In the genomic region with DNA sequence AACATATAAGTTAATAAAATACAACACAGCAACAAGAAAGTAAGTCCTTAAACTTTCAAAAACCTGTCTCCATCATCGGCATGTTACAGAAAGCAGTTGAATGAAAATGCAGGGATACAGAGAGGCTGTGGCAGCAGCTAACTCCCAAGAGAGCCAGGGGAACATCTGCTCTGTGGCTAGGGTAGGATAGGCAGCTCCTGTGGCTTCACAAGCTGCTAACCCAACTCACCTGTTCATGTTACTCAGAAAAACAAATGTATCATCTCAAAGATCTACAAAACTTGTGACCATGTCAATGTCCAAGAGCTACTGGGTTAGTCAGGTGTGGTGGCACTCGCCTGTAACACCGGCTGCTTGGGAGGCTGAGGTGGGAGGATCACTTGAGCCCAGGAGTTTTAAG, we compare ENCODE assay signal across 17 cellular contexts. TPM values are rescaled to one million over a fixed set of nuclear protein-coding genes. Genes with fewer than 3 reads are reported as not detected.
DNase-seq lines count a peak whose midpoint lies in the region; ATAC-seq and TF ChIP-seq lines count a peak whose summit lies in the region.
"Had no signal": no experiment of that assay in that cellular context is flagged by ENCODE, and none has a peak within 500 bp of the region (broad histone marks: within the 10 kb centered on the region; RNA-seq: fewer than 3 reads in every experiment).

No MANE protein-coding gene starts in this region.

- H3K4me2 ChIP-seq in mesenchymal stem cell (ENCODE audit: low read length, poor library complexity, severe bottlenecking) = no peak overlapping the region
- H3K4me2 ChIP-seq: BLaER1 had no signal

- peaks cover 7% of the 10 kb centered on the region for H3K79me1 ChIP-seq in mesenchymal stem cell (replicated peaks; ENCODE audit: low read length, poor library complexity, severe bottlenecking)

- no peak overlapping the region for H3K27ac ChIP-seq in mesenchymal stem cell (ENCODE audit: low read length, poor library complexity, severe bottlenecking)
- H3K27ac ChIP-seq: BLaER1, HL-60 had no signal

- no peak overlapping the region for H2AK5ac ChIP-seq in mesenchymal stem cell (ENCODE audit: low read length, severe bottlenecking)

- no peak overlapping the region for H3K23ac ChIP-seq in mesenchymal stem cell (ENCODE audit: low read length in 2 of 2)

- H3K27me3 ChIP-seq in mesenchymal stem cell (ENCODE audit: control insufficient read depth in 1 of 2, insufficient read depth in 1 of 2, low read length in 2 of 2) = no peaks in the 10 kb centered on the region
- H3K27me3 ChIP-seq: BLaER1 had no signal

- H2AFZ ChIP-seq in mesenchymal stem cell (ENCODE audit: low read depth, low read length) = no peak overlapping the region

- H3K9me3 Mint-ChIP-seq in endothelial cell (ENCODE audit: unreplicated experiment) = no peaks in the 10 kb centered on the region
- H3K9me3 Mint-ChIP-seq: CD8-positive, alpha-beta memory T cell had no signal

- no peak overlapping the region for H3K27ac Mint-ChIP-seq in endothelial cell (ENCODE audit: unreplicated experiment)

- DNase-seq in DMS 273 (lab: John Stamatoyannopoulos, UW; ENCODE audit: unreplicated experiment) = peak; percentile 48
- DNase-seq in DMS 273 treated with DMSO at 0.1 percent for 48 hours (lab: John Stamatoyannopoulos, UW) = no peak
- DNase-seq in NCI-H2171 (lab: John Stamatoyannopoulos, UW) = peak; percentile 73
- no peak for DNase-seq in mesenchymal stem cell
- no peak for DNase-seq in endothelial cell (ENCODE audit: low spot score)
- no peak for DNase-seq in KG1 (lab: John Stamatoyannopoulos, UW)
- DNase-seq: 8988T; AML-193; Caco-2; CD8-positive, alpha-beta memory T cell; DMS79; EL; GOT3 had no signal

- peak overlapping the region; percentile 49 for H4K8ac ChIP-seq in mesenchymal stem cell (ENCODE audit: low read length)

- no peak overlapping the region for H3K18ac ChIP-seq in mesenchymal stem cell (ENCODE audit: low read depth in 1 of 2, low read length in 2 of 2)

- H3K9ac ChIP-seq in mesenchymal stem cell (ENCODE audit: low read length) = no peak overlapping the region
- H3K9ac ChIP-seq: BLaER1 had no signal

- H3K4me3 ChIP-seq in mesenchymal stem cell (ENCODE audit: insufficient read depth in 1 of 2, low read depth in 1 of 2, low read length in 2 of 2) = no peak overlapping the region
- H3K4me3 ChIP-seq: BLaER1, HAP-1 had no signal

- peaks cover 26% of the 10 kb centered on the region for H3K36me3 Mint-ChIP-seq in endothelial cell (ENCODE audit: low read depth, unreplicated experiment)

- no peak overlapping the region for H2BK120ac ChIP-seq in mesenchymal stem cell (ENCODE audit: low read depth, low read length)

- ATAC-seq in HG03565 (IDR thresholded peaks at IDR 0.05; ENCODE audit: unreplicated experiment) = no peak

- H2BK12ac ChIP-seq in mesenchymal stem cell (ENCODE audit: low read length in 2 of 2) = no peak overlapping the region

- no peaks in the 10 kb centered on the region for H3K4me1 Mint-ChIP-seq in endothelial cell (ENCODE audit: unreplicated experiment)

- no peak for TF ChIP-seq CTCF in endothelial cell (IDR thresholded peaks at IDR 0.05; ENCODE audit: unreplicated experiment)

- no peaks in the 10 kb centered on the region for H3K9me3 ChIP-seq in mesenchymal stem cell (ENCODE audit: control insufficient read depth, low read length)
- H3K9me3 ChIP-seq: BLaER1, Caco-2, HAP-1 had no signal

- no peak overlapping the region for H2BK5ac ChIP-seq in mesenchymal stem cell (ENCODE audit: low read depth, low read length, poor library complexity, severe bottlenecking)

- no peak overlapping the region for H3K14ac ChIP-seq in mesenchymal stem cell (ENCODE audit: low read length in 2 of 2)

- no peak overlapping the region for H4K91ac ChIP-seq in mesenchymal stem cell (ENCODE audit: low read length)

- peaks cover 9% of the 10 kb centered on the region for H3K4me1 ChIP-seq in mesenchymal stem cell (ENCODE audit: control insufficient read depth, insufficient read depth, low read depth, low read length)

- no peak overlapping the region for H3K4ac ChIP-seq in mesenchymal stem cell (ENCODE audit: low read depth in 1 of 2, low read length in 2 of 2)

- peaks cover 12 to 76% of the 10 kb centered on the region in 2 experiments for H3K36me3 ChIP-seq in mesenchymal stem cell (ENCODE audit: control insufficient read depth in 1 of 2, insufficient read depth in 2 of 2, low read depth in 1 of 2, low read length in 2 of 2)

- 100% methylated on average over 2 of the region's 3 CpGs for WGBS in mesenchymal stem cell

- no peaks in the 10 kb centered on the region for H3K27me3 Mint-ChIP-seq in endothelial cell (ENCODE audit: unreplicated experiment)
- H3K27me3 Mint-ChIP-seq: CD8-positive, alpha-beta memory T cell had no signal

- no peak overlapping the region for H2BK15ac ChIP-seq in mesenchymal stem cell (ENCODE audit: low read depth, poor library complexity, severe bottlenecking)

- no peak overlapping the region for H3K4me3 Mint-ChIP-seq in endothelial cell (ENCODE audit: unreplicated experiment)
- H3K4me3 Mint-ChIP-seq: CD8-positive, alpha-beta memory T cell had no signal

RNA-seq across cellular contexts. Expression of a gene that starts 15.2 kb away (rescaled TPM):
- 4.6 TPM for polyA plus RNA-seq in mesenchymal stem cell (2013, experiment 1 of 2)
- polyA plus RNA-seq in mesenchymal stem cell (2013, experiment 2 of 2) = 4.8 TPM
- total RNA-seq in endothelial cell (ENCODE audit: unreplicated experiment) = 14.1 TPM

RNA-seq across cellular contexts. Expression of a gene that starts 41.8 kb away (rescaled TPM):
- polyA plus RNA-seq in mesenchymal stem cell (2013, experiment 1 of 2) = 26.4 TPM
- polyA plus RNA-seq in mesenchymal stem cell (2013, experiment 2 of 2) = 27.0 TPM
- 35.6 TPM for total RNA-seq in endothelial cell (ENCODE audit: unreplicated experiment)

RNA-seq across cellular contexts. Expression of a gene that starts 51.9 kb away (rescaled TPM):
- polyA plus RNA-seq in mesenchymal stem cell (2013, experiment 1 of 2) = 116 TPM
- 117 TPM for polyA plus RNA-seq in mesenchymal stem cell (2013, experiment 2 of 2)
- total RNA-seq in endothelial cell (ENCODE audit: unreplicated experiment) = 103 TPM

Comparison
In these comparisons a context has a peak if more than half of its experiments do, and no peak if none do; other contexts are left out.
1. DNase-seq: peak in DMS 273 (single experiment) and NCI-H2171 (single experiment); none in DMS 273 treated with DMSO at 0.1 percent for 48 hours (single experiment), mesenchymal stem cell (single experiment), endothelial cell (single experiment) and KG1 (single experiment).